In genomic region chr11:125241104-125241503, GRCh38 we compare ENCODE assay signal across 2 cellular contexts.
TF ChIP-seq lines count a peak whose summit lies in the region.

No MANE protein-coding gene starts in this region.

TF ChIP-seq in HEK293, 187 proteins besides CTCF, POLR2A, EP300 and RAD21:
- TF ChIP-seq ZNF623 (tag by site-specific recombination; IDR thresholded peaks at IDR 0.05) (peak; percentile 78), GLIS2 (tag by site-specific recombination; IDR thresholded peaks at IDR 0.05) (no peak)
TF ChIP-seq in HEK293: peak in this region for 1.

TF ChIP-seq in H1, 55 proteins besides CTCF, POLR2A, EP300 and RAD21:
- TF ChIP-seq TAF7 (optimal IDR thresholded peaks at IDR 0.05; ENCODE audit: borderline replicate concordance, low read depth, low read length) = no peak
- TF ChIP-seq KDM1A (IDR thresholded peaks at IDR 0.05; ENCODE audit: borderline replicate concordance, low read length) = 0 out of 2 replicates have a peak, but pooled peaks have one; percentile 24
